In the genomic region with DNA sequence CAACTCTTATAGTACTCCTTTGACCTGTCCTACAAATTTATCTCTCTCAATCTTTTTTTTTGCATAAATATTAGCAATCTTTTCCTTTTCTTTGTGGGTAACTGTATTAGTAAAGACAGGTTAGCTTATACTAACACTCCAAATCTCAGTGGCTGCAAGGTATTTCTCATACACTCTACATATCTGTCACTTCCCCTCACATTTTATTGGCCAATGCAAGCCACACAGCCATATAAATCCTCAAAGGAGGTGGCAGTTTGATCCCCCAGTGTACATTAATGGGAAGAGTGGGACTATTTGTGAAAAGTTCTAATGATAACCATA, we compare ENCODE assay signal across 8 cellular contexts. TPM values are rescaled to one million over a fixed set of nuclear protein-coding genes. Genes with fewer than 3 reads are reported as not detected.
DNase-seq lines count a peak whose midpoint lies in the region; ATAC-seq and TF ChIP-seq lines count a peak whose summit lies in the region.

No MANE protein-coding gene starts in this region.

- in situ Hi-C loops in G401 (cut with HindIII; ENCODE audit: low sequenced_read_pairs) = no loop called here

- RAD21 ChIA-PET in HCT116 (lab: Charles Lee; ENCODE audit: low non-redundant PET in 1 of 2, low total read pairs in 2 of 2, uncharacterized antibody in 2 of 2, unreplicated experiment in 2 of 2) = no interaction called here

- no peaks in the 10 kb centered on the region for H4K20me1 ChIP-seq in HCT116 (ENCODE audit: insufficient read depth)

- ATAC-seq in HCT116 (peak; percentile 73), heart right ventricle (peak in 6 of 8 donors; percentile 22 to 53 (median 37)), upper lobe of left lung (ENCODE audit: low FRiP score in 2 of 2) (peak; percentile 62 to 72)

- H3K79me2 ChIP-seq in HCT116 (ENCODE audit: insufficient read depth, low read length) = no peaks in the 10 kb centered on the region

- intact Hi-C loops in HCT116 (cut with micrococcal nuclease) = no loop called here
- intact Hi-C loops in heart right ventricle (cut with DNase I) = loop anchor here in 4 of 10 donors (5.0 to 10.0 kb wide), 2 partner anchors 260 to 347 kb away; a partner anchor contains a TSS

- TF ChIP-seq EP300 in upper lobe of left lung (IDR thresholded peaks at IDR 0.05) = no peak

- H3K27ac ChIP-seq in HCT116 (ENCODE audit: low read depth, low read length) (no peak overlapping the region), heart right ventricle (peak overlapping the region in 6 of 10 donors; percentile 34 to 84 (median 43)), upper lobe of left lung (peak overlapping the region; percentile 20 to 77 (median 74))

- POLR2A ChIA-PET in HCT116 (lab: Charles Lee) = interaction anchor here (1.6 kb wide), 1 partner anchor 8 kb away, joined by 4 read pairs; no protein-coding TSS in a partner anchor

- peak overlapping the region; percentile 48 for H3K9ac ChIP-seq in HCT116 (ENCODE audit: low read length)

- H3K4me3 ChIP-seq in HCT116 (replicated peaks in 1 of 2; ENCODE audit: low read depth in 1 of 2, low read length in 2 of 2) = peak overlapping the region; percentile 40 to 52
- H3K4me3 ChIP-seq in heart right ventricle = peak overlapping the region in 8 of 10 donors; percentile 25 to 46 (median 43)
- H3K4me3 ChIP-seq in upper lobe of left lung = peak overlapping the region in 3 of 4 donors; percentile 21 to 47 (median 39)

- TF ChIP-seq POLR2A in HCT116 (IDR thresholded peaks at IDR 0.05; ENCODE audit: borderline replicate concordance, extremely low read depth, insufficient read depth, insufficient read length) (no peak), upper lobe of left lung (IDR thresholded peaks at IDR 0.05) (no peak)

- H2AFZ ChIP-seq in HCT116 (ENCODE audit: low read depth, low read length, poor library complexity, severe bottlenecking) = peak overlapping the region; percentile 100

- H3K9me2 ChIP-seq in HCT116 (ENCODE audit: insufficient read depth) = no peaks in the 10 kb centered on the region

- H3K9me3 ChIP-seq in HCT116 (ENCODE audit: control insufficient read depth in 1 of 2, insufficient read depth in 1 of 2, low read depth in 1 of 2, low read length in 2 of 2) (no peaks in the 10 kb centered on the region), heart right ventricle (no peaks in the 10 kb centered on the region), upper lobe of left lung (no peaks in the 10 kb centered on the region)

- H3K27me3 ChIP-seq in HCT116 (ENCODE audit: insufficient read depth, low read length) (no peaks in the 10 kb centered on the region), heart right ventricle (no peaks in the 10 kb centered on the region), upper lobe of left lung (no peaks in the 10 kb centered on the region)

- H3K36me3 ChIP-seq in HCT116 (ENCODE audit: control insufficient read depth in 1 of 2, insufficient read depth in 2 of 2, low read length in 2 of 2) (no peaks in the 10 kb centered on the region), heart right ventricle (no peaks in the 10 kb centered on the region), upper lobe of left lung (no peaks in the 10 kb centered on the region)

- CTCF ChIA-PET in HCT116 (lab: Charles Lee) = interaction anchor here (2.0 to 2.1 kb wide), 2 partner anchors 8 to 347 kb away, joined by 5 to 16 read pairs; a partner anchor contains a TSS

- peaks cover 0 to 15% of the 10 kb centered on the region in 2 experiments; a peak in 2 of 4 replicates for H3K4me1 ChIP-seq in HCT116 (ENCODE audit: control insufficient read depth in 1 of 2, insufficient read depth in 2 of 2, low read length in 2 of 2)
- peaks cover 0 to 65% (median 6%) of the 10 kb centered on the region in 9 donors for H3K4me1 ChIP-seq in heart right ventricle
- peaks cover 5 to 16% (median 11%) of the 10 kb centered on the region in 4 donors for H3K4me1 ChIP-seq in upper lobe of left lung

- no peak for TF ChIP-seq RAD21 in HCT116 (IDR thresholded peaks at IDR 0.05; ENCODE audit: low read depth)

- no peak for TF ChIP-seq CTCF in HCT116 (IDR thresholded peaks at IDR 0.05 in 2 of 3, conservative IDR thresholded peaks at IDR 0.05 in 1 of 3; ENCODE audit: borderline replicate concordance in 1 of 3, insufficient read depth in 1 of 3, low read depth in 2 of 3, low read length in 2 of 3)
- TF ChIP-seq CTCF in heart right ventricle (IDR thresholded peaks at IDR 0.05) = no peak
- no peak for TF ChIP-seq CTCF in upper lobe of left lung (IDR thresholded peaks at IDR 0.05)

- DNase-seq in DMS53 (lab: John Stamatoyannopoulos, UW) (peak; percentile 61), HCT116 (ENCODE audit: low read depth, low spot score) (no peak), NOMO-1 treated with dmso at 0.1 percent for 144 hours (lab: John Stamatoyannopoulos, UW; ENCODE audit: unreplicated experiment) (peak; percentile 31), heart right ventricle (no peak), upper lobe of left lung (no peak), DMS79 (lab: John Stamatoyannopoulos, UW) (no peak), G401 (ENCODE audit: low spot score) (no peak), NCI-H1092 (lab: John Stamatoyannopoulos, UW) (no peak)

- BruUV-seq in HCT116 (replicated peaks; lab: Mats Ljungman, UMichigan) = no TSS peak

- H3K4me2 ChIP-seq in HCT116 (ENCODE audit: low read length) = peak overlapping the region; percentile 93

TF ChIP-seq in HCT116, 20 proteins besides CTCF, POLR2A, EP300 and RAD21:
- TF ChIP-seq SRF (IDR thresholded peaks at IDR 0.05; ENCODE audit: low read depth) = 0 out of 2 replicates have a peak, but pooled peaks have one; percentile 6
- TF ChIP-seq, protein P1, sequence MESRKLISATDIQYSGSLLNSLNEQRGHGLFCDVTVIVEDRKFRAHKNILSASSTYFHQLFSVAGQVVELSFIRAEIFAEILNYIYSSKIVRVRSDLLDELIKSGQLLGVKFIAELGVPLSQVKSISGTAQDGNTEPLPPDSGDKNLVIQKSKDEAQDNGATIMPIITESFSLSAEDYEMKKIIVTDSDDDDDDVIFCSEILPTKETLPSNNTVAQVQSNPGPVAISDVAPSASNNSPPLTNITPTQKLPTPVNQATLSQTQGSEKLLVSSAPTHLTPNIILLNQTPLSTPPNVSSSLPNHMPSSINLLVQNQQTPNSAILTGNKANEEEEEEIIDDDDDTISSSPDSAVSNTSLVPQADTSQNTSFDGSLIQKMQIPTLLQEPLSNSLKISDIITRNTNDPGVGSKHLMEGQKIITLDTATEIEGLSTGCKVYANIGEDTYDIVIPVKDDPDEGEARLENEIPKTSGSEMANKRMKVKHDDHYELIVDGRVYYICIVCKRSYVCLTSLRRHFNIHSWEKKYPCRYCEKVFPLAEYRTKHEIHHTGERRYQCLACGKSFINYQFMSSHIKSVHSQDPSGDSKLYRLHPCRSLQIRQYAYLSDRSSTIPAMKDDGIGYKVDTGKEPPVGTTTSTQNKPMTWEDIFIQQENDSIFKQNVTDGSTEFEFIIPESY (IDR thresholded peaks at IDR 0.05; ENCODE audit: extremely low read depth, insufficient replicate concordance, low read length) = no peak
- TF ChIP-seq SIN3A (IDR thresholded peaks at IDR 0.05; ENCODE audit: low read depth) = no peak
TF ChIP-seq in HCT116: peak in this region for 1.

RNA-seq across cellular contexts. Expression of a gene that starts 42.6 kb away (rescaled TPM):
- 25.2 TPM for total RNA-seq in HCT116 (2021; ENCODE audit: unreplicated experiment)
- polyA plus RNA-seq in HCT116 (2012) = 18.8 and 19.2 TPM in 2 replicates
- 10 to 100 TPM in 4 of 10 donors, 1 to 10 TPM in 6; 8.2 to 14.6 (median 9.6) TPM for total RNA-seq in heart right ventricle
- polyA plus RNA-seq in heart right ventricle = 10 to 100 TPM in 1 of 2 donors, 1 to 10 TPM in 1; 8.0 to 17.3 TPM
- total RNA-seq in upper lobe of left lung = 10 to 100 TPM in 5 of 6 donors, 1 to 10 TPM in 1; 6.7 to 43.1 (median 16.0) TPM
- 25.6 and 29.6 TPM in 2 replicates for total RNA-seq in G401 (2014; rRNA removed; shearing (Covaris generic))

Comparison
In these comparisons a context has a peak if more than half of its experiments do, and no peak if none do; other contexts are left out.
1. DNase-seq: peak in DMS53 (single experiment) and NOMO-1 treated with dmso at 0.1 percent for 144 hours (single experiment); none in HCT116 (single experiment), heart right ventricle (0 of 2), upper lobe of left lung (0 of 2), DMS79 (single experiment), G401 (single experiment) and NCI-H1092 (single experiment).
2. Peak in every context shown above with its lines, with median percentiles within 50 percentile points of each other: ATAC-seq and H3K4me3 ChIP-seq.